Comparison of ENCODE assay signal across 8 cellular contexts in the genomic region with DNA sequence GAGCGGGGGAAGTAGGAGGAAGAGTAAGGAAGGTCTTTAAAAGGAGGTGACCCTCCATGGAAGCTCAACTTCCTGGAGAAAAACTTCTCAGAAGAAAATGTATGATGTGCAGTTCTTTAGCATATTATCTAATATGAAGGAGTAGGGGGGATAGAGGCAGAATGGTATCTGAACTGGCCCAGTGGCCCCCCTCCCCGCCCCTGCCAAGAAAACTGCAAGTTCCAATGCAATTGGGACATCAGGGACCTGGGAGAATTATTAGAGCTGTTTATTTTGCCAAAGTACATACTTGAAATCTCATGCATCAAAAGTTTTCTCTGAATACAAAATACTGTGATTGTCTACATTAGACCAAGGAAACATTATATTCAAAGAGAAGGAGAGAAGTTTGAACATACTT.
"Had no signal": no experiment of that assay in that cellular context is flagged by ENCODE, and none has a peak within 500 bp of the region (broad histone marks: within the 10 kb centered on the region; RNA-seq: fewer than 3 reads in every experiment).

No MANE protein-coding gene starts in this region.

- H3K27ac Mint-ChIP-seq: HFFc6 had no signal

- H3K9me3 Mint-ChIP-seq: HFFc6 had no signal

- H3K36me3 ChIP-seq: HAP-1 had no signal

- H3K27ac ChIP-seq: GM23248 had no signal

- H2AFZ ChIP-seq: GM23248 had no signal

- H3K9ac ChIP-seq: GM23248 had no signal

- H3K4me1 ChIP-seq: HAP-1 had no signal

- ATAC-seq: HCT116, K562 had no signal

- DNase-seq: GM23248, GOT3, H7, HFFc6, IMR-90 had no signal

- H3K4me3 Mint-ChIP-seq: HFFc6 had no signal

- H3K4me3 ChIP-seq: GM23248, HAP-1, K562 had no signal

- H3K9me3 ChIP-seq: HAP-1 had no signal
